In the genomic region with DNA sequence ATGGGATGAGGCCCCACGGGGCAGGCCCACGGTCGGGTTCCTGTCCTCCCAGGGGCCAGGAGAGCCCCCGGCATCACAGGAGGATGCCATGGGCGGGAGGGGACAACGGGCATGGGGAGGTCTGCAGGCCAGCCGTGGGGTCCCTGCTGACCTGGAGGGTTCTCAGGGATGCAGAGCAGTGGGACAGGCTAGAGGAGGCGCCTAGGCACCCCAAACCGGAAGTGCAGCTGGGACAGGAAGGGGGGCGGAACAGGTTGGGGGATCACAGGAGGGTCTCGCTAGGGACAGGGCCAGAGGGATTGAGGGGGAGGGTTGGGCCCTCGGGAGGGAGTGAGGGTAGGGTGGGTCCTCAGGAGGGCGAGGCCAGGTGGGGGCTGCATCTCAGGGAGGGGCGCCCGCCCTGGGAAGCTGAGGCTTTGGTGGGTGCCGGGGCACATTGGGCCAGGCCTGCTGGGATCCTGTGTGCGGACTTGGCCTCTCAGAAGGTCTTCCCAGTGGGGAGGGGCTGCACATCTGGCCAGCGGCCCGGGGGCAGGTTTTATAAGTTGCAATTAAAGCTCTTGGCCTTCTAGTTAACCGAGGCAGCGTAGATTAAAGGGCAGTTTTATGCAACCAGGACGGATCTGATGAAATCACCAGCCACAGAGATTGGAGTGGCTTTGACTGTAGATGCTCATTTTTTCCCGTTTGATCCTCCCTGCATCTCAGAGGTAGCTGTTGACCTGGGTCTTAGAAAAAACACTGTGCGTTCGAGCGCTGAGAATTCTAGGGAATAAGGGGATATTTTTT, we compare ENCODE assay signal across 15 cellular contexts. TPM values are rescaled to one million over a fixed set of nuclear protein-coding genes. Genes with fewer than 3 reads are reported as not detected.
A peak's percentile ranks its signal among the peaks of the same experiment; 100 is the strongest.
DNase-seq lines count a peak whose midpoint lies in the region; ATAC-seq and TF ChIP-seq lines count a peak whose summit lies in the region.
"Had no signal": no experiment of that assay in that cellular context is flagged by ENCODE, and none has a peak within 500 bp of the region (broad histone marks: within the 10 kb centered on the region; RNA-seq: fewer than 3 reads in every experiment).

No MANE protein-coding gene starts in this region.

- no peaks in the 10 kb centered on the region for H3K36me3 Mint-ChIP-seq in neural crest cell (ENCODE audit: low read depth)
- H3K36me3 Mint-ChIP-seq in activated CD8-positive, alpha-beta T cell treated with anti-CD3 and anti-CD28 coated beads for 36 hours (ENCODE audit: low read depth) = no peaks in the 10 kb centered on the region
- no peaks in the 10 kb centered on the region for H3K36me3 Mint-ChIP-seq in stimulated activated memory B cell treated with anti-CD40 and anti-IgM and Interleukin-4, amounts not matched to agents 10 μg/mL and 1 μg/mL and 100 μg/mL, for 72 hours
- H3K36me3 Mint-ChIP-seq: CD8-positive, alpha-beta memory T cell had no signal

- CTCF ChIA-PET in activated CD8-positive, alpha-beta T cell treated with anti-CD3 and anti-CD28 coated beads for 36 hours (lab: Charles Lee) = interaction anchor here (1.0 to 1.3 kb wide), 2 partner anchors 18 to 20 kb away, joined by 3 read pairs; partner anchors contain the start of gene NKD2

- H3K27ac ChIP-seq in BLaER1 treated with 17β-estradiol and CSF1 and Interleukin-3, amounts not matched to agents 10 nM and 100 nM = no peak overlapping the region
- H3K27ac ChIP-seq in left ventricle myocardium inferior (replicated peaks) = no peak overlapping the region
- H3K27ac ChIP-seq: GM23248 had no signal

- DNase-seq in 8988T = peak; percentile 30
- DNase-seq in left ventricle myocardium inferior = peak; percentile 10
- DNase-seq in neural crest cell (ENCODE audit: low read depth, low spot score) = no peak
- DNase-seq in activated CD8-positive, alpha-beta T cell treated with anti-CD3 and anti-CD28 coated beads for 36 hours = no peak
- DNase-seq: DMS 273 treated with DMSO at 0.1 percent for 48 hours, GM23248, Kasumi-1, NCI-H1417 treated with DMSO at 0.1 percent for 48 hours, NCI-H2081, SIG-M5 had no signal

- TF ChIP-seq CTCF in left ventricle myocardium inferior (IDR thresholded peaks at IDR 0.05; ENCODE audit: borderline replicate concordance) = no peak
- TF ChIP-seq CTCF in neural crest cell (conservative IDR thresholded peaks at IDR 0.05) = no peak
- TF ChIP-seq CTCF in activated CD8-positive, alpha-beta T cell treated with anti-CD3 and anti-CD28 coated beads for 36 hours (IDR thresholded peaks at IDR 0.05) = no peak

- intact Hi-C loops in left ventricle myocardium inferior (cut with micrococcal nuclease) = no loop called here
- intact Hi-C loops in activated CD8-positive, alpha-beta T cell treated with anti-CD3 and anti-CD28 coated beads for 36 hours (cut with micrococcal nuclease) = no loop called here

- peak overlapping the region; percentile 57 for H3K27ac Mint-ChIP-seq in neural crest cell (ENCODE audit: unreplicated experiment)
- H3K27ac Mint-ChIP-seq in activated CD8-positive, alpha-beta T cell treated with anti-CD3 and anti-CD28 coated beads for 36 hours = no peak overlapping the region
- no peak overlapping the region for H3K27ac Mint-ChIP-seq in stimulated activated memory B cell treated with anti-CD40 and anti-IgM and Interleukin-4, amounts not matched to agents 10 μg/mL and 1 μg/mL and 100 μg/mL, for 72 hours
- H3K27ac Mint-ChIP-seq: B cell; CD8-positive, alpha-beta memory T cell had no signal

- ATAC-seq in HG03196 (IDR thresholded peaks at IDR 0.05; ENCODE audit: unreplicated experiment) = no peak
- ATAC-seq in activated CD8-positive, alpha-beta T cell treated with anti-CD3 and anti-CD28 coated beads for 36 hours = no peak
- ATAC-seq in stimulated activated memory B cell treated with anti-CD40 and anti-IgM and Interleukin-4, amounts not matched to agents 10 μg/mL and 1 μg/mL and 100 μg/mL, for 72 hours = no peak

- no peaks in the 10 kb centered on the region for H3K27me3 Mint-ChIP-seq in neural crest cell (ENCODE audit: low read depth)
- H3K27me3 Mint-ChIP-seq in activated CD8-positive, alpha-beta T cell treated with anti-CD3 and anti-CD28 coated beads for 36 hours = no peaks in the 10 kb centered on the region
- H3K27me3 Mint-ChIP-seq in stimulated activated memory B cell treated with anti-CD40 and anti-IgM and Interleukin-4, amounts not matched to agents 10 μg/mL and 1 μg/mL and 100 μg/mL, for 72 hours = peaks cover 43% of the 10 kb centered on the region

- H3K9me3 Mint-ChIP-seq in neural crest cell = no peaks in the 10 kb centered on the region
- H3K9me3 Mint-ChIP-seq in activated CD8-positive, alpha-beta T cell treated with anti-CD3 and anti-CD28 coated beads for 36 hours = no peaks in the 10 kb centered on the region
- no peaks in the 10 kb centered on the region for H3K9me3 Mint-ChIP-seq in stimulated activated memory B cell treated with anti-CD40 and anti-IgM and Interleukin-4, amounts not matched to agents 10 μg/mL and 1 μg/mL and 100 μg/mL, for 72 hours
- H3K9me3 Mint-ChIP-seq: CD8-positive, alpha-beta memory T cell had no signal

- H3K4me1 ChIP-seq in BLaER1 treated with 17β-estradiol and CSF1 and Interleukin-3, amounts not matched to agents 10 nM and 100 nM = peaks cover 15 to 35% (median 28%) of the 10 kb centered on the region in 10 experiments
- H3K4me1 ChIP-seq in left ventricle myocardium inferior = peaks cover 3% of the 10 kb centered on the region

- peak overlapping the region in 1 of 11 experiments; percentile 47; a peak in 2 of 22 replicates for H3K9ac ChIP-seq in BLaER1 treated with 17β-estradiol and CSF1 and Interleukin-3, amounts not matched to agents 10 nM and 100 nM
- H3K9ac ChIP-seq: GM23248 had no signal

- H3K27me3 ChIP-seq in BLaER1 treated with 17β-estradiol and CSF1 and Interleukin-3, amounts not matched to agents 10 nM and 100 nM = peaks cover 0 to 27% (median 12%) of the 10 kb centered on the region in 11 experiments; a peak in 16 of 22 replicates
- no peaks in the 10 kb centered on the region for H3K27me3 ChIP-seq in left ventricle myocardium inferior (ENCODE audit: low read depth)

- no peak overlapping the region for H3K4me3 Mint-ChIP-seq in neural crest cell
- H3K4me3 Mint-ChIP-seq in activated CD8-positive, alpha-beta T cell treated with anti-CD3 and anti-CD28 coated beads for 36 hours = no peak overlapping the region
- H3K4me3 Mint-ChIP-seq in stimulated activated memory B cell treated with anti-CD40 and anti-IgM and Interleukin-4, amounts not matched to agents 10 μg/mL and 1 μg/mL and 100 μg/mL, for 72 hours = no peak overlapping the region
- H3K4me3 Mint-ChIP-seq: B cell; CD8-positive, alpha-beta memory T cell had no signal

- POLR2A ChIA-PET in activated CD8-positive, alpha-beta T cell treated with anti-CD3 and anti-CD28 coated beads for 36 hours (lab: Charles Lee) = no interaction called here

- no peaks in the 10 kb centered on the region for H3K9me3 ChIP-seq in BLaER1 treated with 17β-estradiol and CSF1 and Interleukin-3, amounts not matched to agents 10 nM and 100 nM (replicated peaks in 1 of 11)
- no peaks in the 10 kb centered on the region for H3K9me3 ChIP-seq in left ventricle myocardium inferior (replicated peaks)

- no peaks in the 10 kb centered on the region for H3K4me1 Mint-ChIP-seq in neural crest cell
- no peaks in the 10 kb centered on the region for H3K4me1 Mint-ChIP-seq in activated CD8-positive, alpha-beta T cell treated with anti-CD3 and anti-CD28 coated beads for 36 hours (ENCODE audit: low read depth)
- no peaks in the 10 kb centered on the region for H3K4me1 Mint-ChIP-seq in stimulated activated memory B cell treated with anti-CD40 and anti-IgM and Interleukin-4, amounts not matched to agents 10 μg/mL and 1 μg/mL and 100 μg/mL, for 72 hours
- H3K4me1 Mint-ChIP-seq: B cell; CD8-positive, alpha-beta memory T cell had no signal

- peaks cover 0 to 75% (median 21%) of the 10 kb centered on the region in 11 experiments; a peak in 11 of 22 replicates for H4K20me1 ChIP-seq in BLaER1 treated with 17β-estradiol and CSF1 and Interleukin-3, amounts not matched to agents 10 nM and 100 nM

- H3K36me3 ChIP-seq in BLaER1 treated with 17β-estradiol and CSF1 and Interleukin-3, amounts not matched to agents 10 nM and 100 nM = peaks cover 0 to 15% (median 0%) of the 10 kb centered on the region in 11 experiments; a peak in 6 of 22 replicates
- H3K36me3 ChIP-seq in left ventricle myocardium inferior = no peaks in the 10 kb centered on the region

- H3K4me3 ChIP-seq in BLaER1 treated with 17β-estradiol and CSF1 and Interleukin-3, amounts not matched to agents 10 nM and 100 nM = no peak overlapping the region
- H3K4me3 ChIP-seq in left ventricle myocardium inferior = no peak overlapping the region
- H3K4me3 ChIP-seq: GM23248 had no signal

- H3K4me2 ChIP-seq in BLaER1 treated with 17β-estradiol and CSF1 and Interleukin-3, amounts not matched to agents 10 nM and 100 nM = peak overlapping the region; percentile 18 to 81 (median 74); a peak in 21 of 22 replicates

RNA-seq across cellular contexts. Expression of gene NKD2, which starts 20.1 kb away (rescaled TPM):
- total RNA-seq in left ventricle myocardium inferior = 3.7 TPM
- total RNA-seq in neural crest cell = 15.6 and 20.6 TPM in 2 replicates
- total RNA-seq in activated CD8-positive, alpha-beta T cell treated with anti-CD3 and anti-CD28 coated beads for 36 hours = 1 to 10 TPM; 1.5 to 2.3 TPM
- total RNA-seq: GM23248 had no signal

Comparison
In these comparisons a context has a peak if more than half of its experiments do, and no peak if none do; other contexts are left out.
1. DNase-seq: peak in 8988T (single experiment) and left ventricle myocardium inferior (single experiment); none in neural crest cell (single experiment) and activated CD8-positive, alpha-beta T cell treated with anti-CD3 and anti-CD28 coated beads for 36 hours (single experiment).